8 cellular contexts compared by ENCODE assay signal in the genomic region with DNA sequence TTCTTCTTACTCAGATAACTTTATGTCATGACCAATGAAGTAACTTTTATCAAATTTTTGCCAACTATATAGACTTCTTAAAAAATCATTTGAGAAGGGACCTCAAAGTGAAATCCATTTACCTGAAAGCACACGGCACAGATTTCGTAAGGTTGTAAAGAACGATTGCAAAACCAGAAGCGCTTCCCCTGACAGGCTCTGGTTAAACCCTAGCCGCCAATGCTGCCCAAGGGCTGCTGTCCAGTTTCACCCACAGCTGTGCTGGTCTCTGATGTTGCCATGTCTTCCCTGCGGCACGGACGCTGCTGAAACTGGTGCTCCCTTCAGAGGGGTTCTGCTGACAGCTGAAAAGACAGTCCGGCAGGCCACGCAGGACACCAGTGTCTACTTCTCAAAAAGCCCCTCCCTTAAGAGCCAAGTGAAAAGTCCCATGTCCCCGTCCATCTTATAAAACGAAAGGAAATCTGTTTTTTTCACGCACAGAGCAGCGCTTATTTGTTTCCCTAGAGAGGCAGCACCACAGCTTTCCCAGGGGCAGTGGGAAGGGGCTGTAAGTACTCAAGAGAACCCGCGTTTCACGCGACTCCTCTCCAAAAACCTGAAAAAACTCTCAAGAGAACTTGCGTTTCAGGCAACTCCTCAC. TPM values are rescaled to one million over a fixed set of nuclear protein-coding genes. Genes with fewer than 3 reads are reported as not detected.
DNase-seq lines count a peak whose midpoint lies in the region; ATAC-seq, FAIRE-seq and TF ChIP-seq lines count a peak whose summit lies in the region.

No MANE protein-coding gene starts in this region.

- H3K27me3 Mint-ChIP-seq in activated CD4-positive, alpha-beta memory T cell treated with anti-CD3 and anti-CD28 coated beads, Interleukin-2, amount 10 ng/mL, durations not matched to agents 7 days and 5 days: no peaks in the 10 kb centered on the region

- H3K36me3 Mint-ChIP-seq in activated CD4-positive, alpha-beta memory T cell treated with anti-CD3 and anti-CD28 coated beads, Interleukin-2, amount 10 ng/mL, durations not matched to agents 7 days and 5 days (ENCODE audit: low read depth): no peaks in the 10 kb centered on the region

- CTCF ChIA-PET in activated CD4-positive, alpha-beta memory T cell treated with anti-CD3 and anti-CD28 coated beads, Interleukin-2, amount 10 ng/mL, durations not matched to agents 7 days and 5 days (lab: Charles Lee): no interaction called here

- no peak overlapping the region for H3K4me3 Mint-ChIP-seq in activated CD4-positive, alpha-beta memory T cell treated with anti-CD3 and anti-CD28 coated beads, Interleukin-2, amount 10 ng/mL, durations not matched to agents 7 days and 5 days

- no peaks in the 10 kb centered on the region for H3K9me3 Mint-ChIP-seq in activated CD4-positive, alpha-beta memory T cell treated with anti-CD3 and anti-CD28 coated beads, Interleukin-2, amount 10 ng/mL, durations not matched to agents 7 days and 5 days

- H3K36me3 ChIP-seq in pancreas: no peaks in the 10 kb centered on the region

- intact Hi-C loops in cardiac septum (cut with DNase I): loop anchor here (5.0 kb wide), 1 partner anchor 49 kb away; no protein-coding TSS in a partner anchor
- intact Hi-C loops in pancreas (cut with DNase I): no loop called here

- no peak overlapping the region for H3K4me3 ChIP-seq in pancreas

- no peak for TF ChIP-seq CTCF in pancreas (IDR thresholded peaks at IDR 0.05)

- POLR2A ChIA-PET in activated CD4-positive, alpha-beta memory T cell treated with anti-CD3 and anti-CD28 coated beads, Interleukin-2, amount 10 ng/mL, durations not matched to agents 7 days and 5 days (lab: Charles Lee): no interaction called here

- WGBS in adipose tissue, 3 donors: 49 to 88% (median 55%) methylated on average over 19 of the region's 19 CpGs
- 84 to 88% methylated on average over 19 of the region's 19 CpGs for WGBS in pancreas, 2 donors

- H3K9me3 ChIP-seq in pancreas: no peaks in the 10 kb centered on the region

- H3K4me1 ChIP-seq in pancreas: peaks cover 0 to 14% (median 0%) of the 10 kb centered on the region in 3 donors

- no peaks in the 10 kb centered on the region for H3K4me1 Mint-ChIP-seq in activated CD4-positive, alpha-beta memory T cell treated with anti-CD3 and anti-CD28 coated beads, Interleukin-2, amount 10 ng/mL, durations not matched to agents 7 days and 5 days

- peak overlapping the region; percentile 9 for H3K27ac ChIP-seq in adipose tissue (ENCODE audit: low read depth, low read length)
- H3K27ac ChIP-seq in pancreas: no peak overlapping the region

- ATAC-seq in pancreas: peak in 3 of 4 donors; percentile 28 to 49 (median 39)

- DNase-seq in CD1c-positive myeloid dendritic cell (ENCODE audit: extremely low spot score): peak; percentile 48
- peak; percentile 75 for DNase-seq in cardiac septum (ENCODE audit: low spot score)
- no peak for DNase-seq in pancreas
- DNase-seq in activated CD4-positive, alpha-beta memory T cell treated with anti-CD3 and anti-CD28 coated beads, Interleukin-2, amount 10 ng/mL, durations not matched to agents 7 days and 5 days: no peak
- no peak for DNase-seq in NCI-H187 (lab: John Stamatoyannopoulos, UW)
- DNase-seq in COLO668 (lab: John Stamatoyannopoulos, UW; ENCODE audit: unreplicated experiment): no peak
- DNase-seq in NCI-H1092 (lab: John Stamatoyannopoulos, UW): no peak

- H3K27me3 ChIP-seq in pancreas: no peaks in the 10 kb centered on the region

- no peak for FAIRE-seq in pancreas (lab: Jason Lieb, UNC)

- no peak overlapping the region for H3K27ac Mint-ChIP-seq in activated CD4-positive, alpha-beta memory T cell treated with anti-CD3 and anti-CD28 coated beads, Interleukin-2, amount 10 ng/mL, durations not matched to agents 7 days and 5 days

RNA-seq across cellular contexts. Expression of a gene that starts 32.5 kb away (rescaled TPM):
- polyA plus RNA-seq in adipose tissue: 10 to 100 TPM; 14.8 to 42.6 (median 39.9) TPM
- total RNA-seq in cardiac septum: 33.7 TPM
- total RNA-seq in pancreas: 10 to 100 TPM; 11.4 to 23.0 (median 18.5) TPM
- 10 to 100 TPM in 1 of 2 donors, 1 to 10 TPM in 1; 7.5 to 12.2 TPM for polyA plus RNA-seq in pancreas
- 10 to 100 TPM; 16.3 to 17.4 TPM for total RNA-seq in activated CD4-positive, alpha-beta memory T cell treated with anti-CD3 and anti-CD28 coated beads, Interleukin-2, amount 10 ng/mL, durations not matched to agents 7 days and 5 days

Comparison
In these comparisons a context has a peak if more than half of its experiments do, and no peak if none do; other contexts are left out.
1. DNase-seq: peak in CD1c-positive myeloid dendritic cell (single experiment) and cardiac septum (single experiment); none in pancreas (0 of 6), activated CD4-positive, alpha-beta memory T cell treated with anti-CD3 and anti-CD28 coated beads, Interleukin-2, amount 10 ng/mL, durations not matched to agents 7 days and 5 days (single experiment), NCI-H187 (0 of 2), COLO668 (single experiment) and NCI-H1092 (single experiment).